ENCODE assay signal across 16 cellular contexts in the genomic region with DNA sequence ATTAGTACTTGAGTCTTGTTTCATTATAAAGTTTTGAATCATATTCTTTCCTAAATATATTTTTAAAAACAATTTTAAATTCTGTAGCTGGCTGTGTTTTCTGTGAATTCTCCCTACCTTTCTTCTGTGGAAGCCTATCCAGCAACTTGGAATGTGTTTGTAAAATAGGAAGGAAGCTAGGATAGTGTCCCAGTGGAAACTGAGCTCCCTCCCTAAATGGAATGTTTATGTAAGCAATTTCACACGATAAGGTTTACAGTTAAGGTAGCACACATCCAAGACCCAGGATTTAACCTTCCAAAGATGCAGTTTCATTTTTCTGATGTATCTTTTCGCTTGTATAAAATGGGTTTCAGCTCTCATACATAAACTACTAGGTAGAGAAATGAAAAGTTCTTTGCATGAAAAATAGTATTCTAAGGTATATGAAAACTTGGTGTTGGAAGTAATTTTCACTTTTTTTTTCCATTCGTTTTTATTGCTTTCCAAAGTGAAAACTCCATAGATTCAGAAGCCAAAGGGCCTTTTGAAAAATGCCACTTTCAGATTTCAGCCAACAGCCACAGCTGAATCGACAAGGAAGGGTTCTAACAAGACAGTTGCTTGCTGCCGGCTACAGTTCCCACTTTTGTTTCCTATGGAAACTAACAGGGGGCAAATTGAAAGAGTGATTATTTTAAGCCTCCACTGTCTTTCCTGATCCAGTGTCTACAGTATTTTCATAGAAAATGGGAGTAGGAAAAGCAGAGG.
"Had no signal": no experiment of that assay in that cellular context is flagged by ENCODE, and none has a peak within 500 bp of the region (broad histone marks: within the 10 kb centered on the region; RNA-seq: fewer than 3 reads in every experiment).

No MANE protein-coding gene starts in this region.

- H3K4me3 ChIP-seq: pancreas, tibial nerve had no signal

- DNase-seq: activated CD4-positive, alpha-beta T cell treated with anti-CD3 and anti-CD28 coated beads, Interleukin-2, amount 50 U/mL, for 4 hours; activated gamma-delta T cell; activated naive CD8-positive, alpha-beta T cell treated with anti-CD3 and anti-CD28 coated beads, Interleukin-2, amount 50 U/mL, for 24 hours; activated T-cell treated with anti-CD3 and anti-CD28 coated beads, Interleukin-2, amount 50 U/mL, for 4 hours; endodermal cell; erythroblast; left cardiac atrium; nephron progenitor cell; pancreas; retina; stomach had no signal

- H3K36me3 ChIP-seq: pancreas, stomach, tibial nerve had no signal

- H3K27ac Mint-ChIP-seq: activated naive CD8-positive, alpha-beta T cell treated with anti-CD3 and anti-CD28 coated beads, Interleukin-2, amount 50 U/mL, for 24 hours; dendritic cell treated with granulocyte-macrophage colony-stimulating factor and Interleukin-4, amounts not matched to agents 40 ng/mL and 50 ng/mL, for 4 days; endodermal cell; memory B cell; nephron progenitor cell had no signal

- ATAC-seq: activated CD4-positive, CD25-positive, alpha-beta regulatory T cell treated with anti-CD3 and anti-CD28 coated beads, Interleukin-2, amount 50 U/mL, for 24 hours; activated naive CD8-positive, alpha-beta T cell treated with anti-CD3 and anti-CD28 coated beads, Interleukin-2, amount 50 U/mL, for 24 hours; activated T-cell treated with anti-CD3 and anti-CD28 coated beads, Interleukin-2, amount 50 U/mL, for 4 hours; left cardiac atrium; pancreas had no signal

- H3K27me3 Mint-ChIP-seq: activated naive CD8-positive, alpha-beta T cell treated with anti-CD3 and anti-CD28 coated beads, Interleukin-2, amount 50 U/mL, for 24 hours; central memory CD8-positive, alpha-beta T cell; memory B cell had no signal

- H3K36me3 Mint-ChIP-seq: memory B cell had no signal

- H3K9me3 ChIP-seq: pancreas, stomach, tibial nerve had no signal

- H3K4me3 Mint-ChIP-seq: activated naive CD8-positive, alpha-beta T cell treated with anti-CD3 and anti-CD28 coated beads, Interleukin-2, amount 50 U/mL, for 24 hours; activated T-cell treated with anti-CD3 and anti-CD28 coated beads, Interleukin-2, amount 50 U/mL, for 4 hours; central memory CD8-positive, alpha-beta T cell; dendritic cell treated with granulocyte-macrophage colony-stimulating factor and Interleukin-4, amounts not matched to agents 40 ng/mL and 50 ng/mL, for 4 days; endodermal cell; memory B cell; nephron progenitor cell had no signal

- H3K27ac ChIP-seq: pancreas, stomach, tibial nerve had no signal

- H3K4me1 ChIP-seq: pancreas, stomach, tibial nerve had no signal

- H3K4me1 Mint-ChIP-seq: central memory CD8-positive, alpha-beta T cell; endodermal cell; memory B cell had no signal

- H3K9me3 Mint-ChIP-seq: activated naive CD8-positive, alpha-beta T cell treated with anti-CD3 and anti-CD28 coated beads, Interleukin-2, amount 50 U/mL, for 24 hours; dendritic cell treated with granulocyte-macrophage colony-stimulating factor and Interleukin-4, amounts not matched to agents 40 ng/mL and 50 ng/mL, for 4 days had no signal

- H3K27me3 ChIP-seq: pancreas, stomach, tibial nerve had no signal
